9 cellular contexts compared by ENCODE assay signal in the genomic region with DNA sequence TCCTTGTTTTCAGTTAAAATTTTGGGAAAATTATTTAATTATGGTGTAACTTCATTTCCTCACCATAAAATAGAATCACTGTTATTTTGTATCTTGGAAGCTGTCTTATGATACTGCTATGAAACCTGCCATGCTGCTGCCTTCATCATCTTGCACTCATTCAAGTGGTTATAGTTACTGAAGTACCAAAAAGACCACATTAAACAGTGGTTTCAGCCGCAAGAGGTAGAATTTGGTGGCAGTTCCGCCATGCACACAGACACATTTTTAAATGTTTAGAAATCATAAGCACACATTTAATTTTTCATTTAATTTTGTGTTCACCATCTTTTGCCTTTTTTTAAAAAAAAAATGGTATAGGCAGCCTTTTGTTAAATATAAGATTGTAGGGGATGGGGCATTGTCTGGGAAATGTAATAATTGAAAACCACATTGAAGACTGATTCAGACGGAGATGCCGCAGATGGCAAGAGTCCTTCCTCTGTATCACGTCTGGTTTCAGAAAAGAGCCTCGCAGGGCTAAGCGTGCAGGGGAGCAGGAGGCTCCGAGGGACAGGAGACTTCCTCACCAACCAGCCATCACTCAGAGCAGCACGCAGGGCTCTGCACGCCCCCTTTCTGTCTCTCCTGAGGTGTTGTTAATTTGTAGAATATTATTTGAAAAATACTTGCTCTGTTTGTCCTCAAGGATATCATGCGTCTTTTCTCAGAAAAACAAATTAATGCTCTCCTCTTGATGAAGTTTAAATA.
A peak's percentile ranks its signal among the peaks of the same experiment; 100 is the strongest.
DNase-seq lines count a peak whose midpoint lies in the region; ATAC-seq, FAIRE-seq and TF ChIP-seq lines count a peak whose summit lies in the region.
"Had no signal": no experiment of that assay in that cellular context is flagged by ENCODE, and none has a peak within 500 bp of the region (broad histone marks: within the 10 kb centered on the region; RNA-seq: fewer than 3 reads in every experiment).

No MANE protein-coding gene starts in this region.

- no peaks in the 10 kb centered on the region for H3K36me3 Mint-ChIP-seq in type B pancreatic cell

- FAIRE-seq in GM19239 (lab: Jason Lieb, UNC) (peak; percentile 71), frontal cortex (lab: Jason Lieb, UNC) (no peak)

- H3K4me3 Mint-ChIP-seq in type B pancreatic cell, result no peak overlapping the region

- peaks cover 5% of the 10 kb centered on the region for H3K9me3 Mint-ChIP-seq in type B pancreatic cell

- H3K4me1 Mint-ChIP-seq in type B pancreatic cell (ENCODE audit: unreplicated experiment), result peaks cover 42% of the 10 kb centered on the region

- TF ChIP-seq CTCF in type B pancreatic cell (conservative IDR thresholded peaks at IDR 0.05), result no peak

- peaks cover 5% of the 10 kb centered on the region for H3K27me3 Mint-ChIP-seq in type B pancreatic cell

- DNase-seq in GM19239 (ENCODE audit: insufficient read length, low spot score) (peak; percentile 5), type B pancreatic cell (ENCODE audit: extremely low spot score, unreplicated experiment) (no peak), NCI-H1417 (lab: John Stamatoyannopoulos, UW) (no peak), frontal cortex (ENCODE audit: low spot score in 2 of 2) (no peak)
- DNase-seq in activated CD8-positive, alpha-beta memory T cell treated with anti-CD3 and anti-CD28 coated beads, Interleukin-2, amount 50 U/mL, for 4 hours, result peak; percentile 23
- peak; percentile 66 for DNase-seq in stimulated activated CD4-positive, alpha-beta T cell treated with anti-CD3 and anti-CD28 coated beads, Interleukin-15, amount 100 ng/mL, for 24 hours
- DNase-seq in effector CD8-positive, alpha-beta T cell (lab: John Stamatoyannopoulos, UW), result no peak
- DNase-seq: MG63 had no signal

- no peak overlapping the region for H3K27ac Mint-ChIP-seq in type B pancreatic cell

- ATAC-seq in HG03103 (IDR thresholded peaks at IDR 0.05; ENCODE audit: low read depth, unreplicated experiment), result peak; percentile 53

Comparison
In these comparisons a context has a peak if more than half of its experiments do, and no peak if none do; other contexts are left out.
1. DNase-seq: peak in GM19239 (single experiment), activated CD8-positive, alpha-beta memory T cell treated with anti-CD3 and anti-CD28 coated beads, Interleukin-2, amount 50 U/mL, for 4 hours (single experiment) and stimulated activated CD4-positive, alpha-beta T cell treated with anti-CD3 and anti-CD28 coated beads, Interleukin-15, amount 100 ng/mL, for 24 hours (single experiment); none in effector CD8-positive, alpha-beta T cell (single experiment), type B pancreatic cell (single experiment), NCI-H1417 (0 of 3) and frontal cortex (0 of 2).